ENCODE assay signal across 2 cellular contexts in the genomic region with DNA sequence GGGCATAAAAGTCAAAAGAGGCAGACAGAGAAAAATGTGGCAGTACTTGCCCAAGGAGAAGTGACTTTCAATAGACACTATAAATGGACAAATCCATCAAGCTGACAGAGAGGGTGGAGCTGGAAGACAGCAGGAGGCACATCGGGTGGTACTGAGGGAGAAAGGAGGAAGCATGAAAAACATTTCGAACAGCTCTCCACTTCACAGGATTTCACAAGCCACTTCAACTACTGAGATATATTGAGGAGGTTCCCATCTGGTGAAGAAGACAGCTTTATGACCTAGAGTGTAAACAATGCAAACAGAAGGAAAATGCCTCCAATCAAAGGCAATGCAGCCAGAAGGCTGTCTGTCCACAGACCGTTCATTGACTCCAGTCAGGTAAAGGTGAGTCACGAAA.
TF ChIP-seq lines count a peak whose summit lies in the region.

No MANE protein-coding gene starts in this region.

TF ChIP-seq in Ishikawa, 13 proteins besides CTCF, POLR2A, EP300 and RAD21 (continued from another document):
- TF ChIP-seq TEAD4 (IDR thresholded peaks at IDR 0.05), result peak; percentile 65
- TF ChIP-seq, protein P1, sequence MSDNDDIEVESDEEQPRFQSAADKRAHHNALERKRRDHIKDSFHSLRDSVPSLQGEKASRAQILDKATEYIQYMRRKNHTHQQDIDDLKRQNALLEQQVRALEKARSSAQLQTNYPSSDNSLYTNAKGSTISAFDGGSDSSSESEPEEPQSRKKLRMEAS (IDR thresholded peaks at IDR 0.05), result no peak
- TF ChIP-seq, protein P2, sequence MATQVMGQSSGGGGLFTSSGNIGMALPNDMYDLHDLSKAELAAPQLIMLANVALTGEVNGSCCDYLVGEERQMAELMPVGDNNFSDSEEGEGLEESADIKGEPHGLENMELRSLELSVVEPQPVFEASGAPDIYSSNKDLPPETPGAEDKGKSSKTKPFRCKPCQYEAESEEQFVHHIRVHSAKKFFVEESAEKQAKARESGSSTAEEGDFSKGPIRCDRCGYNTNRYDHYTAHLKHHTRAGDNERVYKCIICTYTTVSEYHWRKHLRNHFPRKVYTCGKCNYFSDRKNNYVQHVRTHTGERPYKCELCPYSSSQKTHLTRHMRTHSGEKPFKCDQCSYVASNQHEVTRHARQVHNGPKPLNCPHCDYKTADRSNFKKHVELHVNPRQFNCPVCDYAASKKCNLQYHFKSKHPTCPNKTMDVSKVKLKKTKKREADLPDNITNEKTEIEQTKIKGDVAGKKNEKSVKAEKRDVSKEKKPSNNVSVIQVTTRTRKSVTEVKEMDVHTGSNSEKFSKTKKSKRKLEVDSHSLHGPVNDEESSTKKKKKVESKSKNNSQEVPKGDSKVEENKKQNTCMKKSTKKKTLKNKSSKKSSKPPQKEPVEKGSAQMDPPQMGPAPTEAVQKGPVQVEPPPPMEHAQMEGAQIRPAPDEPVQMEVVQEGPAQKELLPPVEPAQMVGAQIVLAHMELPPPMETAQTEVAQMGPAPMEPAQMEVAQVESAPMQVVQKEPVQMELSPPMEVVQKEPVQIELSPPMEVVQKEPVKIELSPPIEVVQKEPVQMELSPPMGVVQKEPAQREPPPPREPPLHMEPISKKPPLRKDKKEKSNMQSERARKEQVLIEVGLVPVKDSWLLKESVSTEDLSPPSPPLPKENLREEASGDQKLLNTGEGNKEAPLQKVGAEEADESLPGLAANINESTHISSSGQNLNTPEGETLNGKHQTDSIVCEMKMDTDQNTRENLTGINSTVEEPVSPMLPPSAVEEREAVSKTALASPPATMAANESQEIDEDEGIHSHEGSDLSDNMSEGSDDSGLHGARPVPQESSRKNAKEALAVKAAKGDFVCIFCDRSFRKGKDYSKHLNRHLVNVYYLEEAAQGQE (IDR thresholded peaks at IDR 0.05; ENCODE audit: low read depth), result no peak

TF ChIP-seq in HepG2, 621 proteins besides CTCF, POLR2A, EP300 and RAD21 (continued from another document):
- TF ChIP-seq, protein P3, sequence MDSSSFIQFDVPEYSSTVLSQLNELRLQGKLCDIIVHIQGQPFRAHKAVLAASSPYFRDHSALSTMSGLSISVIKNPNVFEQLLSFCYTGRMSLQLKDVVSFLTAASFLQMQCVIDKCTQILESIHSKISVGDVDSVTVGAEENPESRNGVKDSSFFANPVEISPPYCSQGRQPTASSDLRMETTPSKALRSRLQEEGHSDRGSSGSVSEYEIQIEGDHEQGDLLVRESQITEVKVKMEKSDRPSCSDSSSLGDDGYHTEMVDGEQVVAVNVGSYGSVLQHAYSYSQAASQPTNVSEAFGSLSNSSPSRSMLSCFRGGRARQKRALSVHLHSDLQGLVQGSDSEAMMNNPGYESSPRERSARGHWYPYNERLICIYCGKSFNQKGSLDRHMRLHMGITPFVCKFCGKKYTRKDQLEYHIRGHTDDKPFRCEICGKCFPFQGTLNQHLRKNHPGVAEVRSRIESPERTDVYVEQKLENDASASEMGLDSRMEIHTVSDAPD (CRISPR knock-in tag; IDR thresholded peaks at IDR 0.05), result no peak
- TF ChIP-seq ZNF678 (CRISPR knock-in tag; IDR thresholded peaks at IDR 0.05), result no peak
- TF ChIP-seq ZNF768 (CRISPR knock-in tag; IDR thresholded peaks at IDR 0.05), result no peak
- TF ChIP-seq, protein P4, sequence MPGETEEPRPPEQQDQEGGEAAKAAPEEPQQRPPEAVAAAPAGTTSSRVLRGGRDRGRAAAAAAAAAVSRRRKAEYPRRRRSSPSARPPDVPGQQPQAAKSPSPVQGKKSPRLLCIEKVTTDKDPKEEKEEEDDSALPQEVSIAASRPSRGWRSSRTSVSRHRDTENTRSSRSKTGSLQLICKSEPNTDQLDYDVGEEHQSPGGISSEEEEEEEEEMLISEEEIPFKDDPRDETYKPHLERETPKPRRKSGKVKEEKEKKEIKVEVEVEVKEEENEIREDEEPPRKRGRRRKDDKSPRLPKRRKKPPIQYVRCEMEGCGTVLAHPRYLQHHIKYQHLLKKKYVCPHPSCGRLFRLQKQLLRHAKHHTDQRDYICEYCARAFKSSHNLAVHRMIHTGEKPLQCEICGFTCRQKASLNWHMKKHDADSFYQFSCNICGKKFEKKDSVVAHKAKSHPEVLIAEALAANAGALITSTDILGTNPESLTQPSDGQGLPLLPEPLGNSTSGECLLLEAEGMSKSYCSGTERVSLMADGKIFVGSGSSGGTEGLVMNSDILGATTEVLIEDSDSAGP (CRISPR knock-in tag; IDR thresholded peaks at IDR 0.05; ENCODE audit: borderline replicate concordance), result no peak
- TF ChIP-seq MZF1 (CRISPR knock-in tag; IDR thresholded peaks at IDR 0.05; ENCODE audit: borderline replicate concordance), result no peak
- TF ChIP-seq, protein P5, sequence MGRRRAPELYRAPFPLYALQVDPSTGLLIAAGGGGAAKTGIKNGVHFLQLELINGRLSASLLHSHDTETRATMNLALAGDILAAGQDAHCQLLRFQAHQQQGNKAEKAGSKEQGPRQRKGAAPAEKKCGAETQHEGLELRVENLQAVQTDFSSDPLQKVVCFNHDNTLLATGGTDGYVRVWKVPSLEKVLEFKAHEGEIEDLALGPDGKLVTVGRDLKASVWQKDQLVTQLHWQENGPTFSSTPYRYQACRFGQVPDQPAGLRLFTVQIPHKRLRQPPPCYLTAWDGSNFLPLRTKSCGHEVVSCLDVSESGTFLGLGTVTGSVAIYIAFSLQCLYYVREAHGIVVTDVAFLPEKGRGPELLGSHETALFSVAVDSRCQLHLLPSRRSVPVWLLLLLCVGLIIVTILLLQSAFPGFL (CRISPR knock-in tag; IDR thresholded peaks at IDR 0.05), result no peak
- TF ChIP-seq, protein P6, sequence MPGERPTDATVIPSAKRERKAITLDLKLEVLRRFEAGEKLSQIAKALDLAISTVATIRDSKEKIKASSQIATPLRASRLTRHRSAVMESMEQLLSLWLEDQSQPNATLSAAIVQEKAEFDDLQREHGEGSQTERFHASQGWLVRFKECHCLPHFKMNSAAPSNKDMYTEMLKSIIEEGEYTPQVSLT (CRISPR knock-in tag; IDR thresholded peaks at IDR 0.05; ENCODE audit: borderline replicate concordance, low read depth), result no peak
- TF ChIP-seq SMAD1 (CRISPR knock-in tag; IDR thresholded peaks at IDR 0.05; ENCODE audit: borderline replicate concordance, low read depth), result no peak
- TF ChIP-seq EHMT2 (IDR thresholded peaks at IDR 0.05; ENCODE audit: borderline replicate concordance, low read depth, low read length), result no peak
- TF ChIP-seq SYNCRIP (IDR thresholded peaks at IDR 0.05; ENCODE audit: insufficient read depth, low read depth, low read length), result no peak
- TF ChIP-seq SRSF9 (IDR thresholded peaks at IDR 0.05; ENCODE audit: borderline replicate concordance, insufficient read depth, low read depth, low read length, poor library complexity, severe bottlenecking), result no peak
- TF ChIP-seq ZNF484 (CRISPR knock-in tag; IDR thresholded peaks at IDR 0.05; ENCODE audit: borderline replicate concordance, low read depth), result no peak
- TF ChIP-seq, protein P7, sequence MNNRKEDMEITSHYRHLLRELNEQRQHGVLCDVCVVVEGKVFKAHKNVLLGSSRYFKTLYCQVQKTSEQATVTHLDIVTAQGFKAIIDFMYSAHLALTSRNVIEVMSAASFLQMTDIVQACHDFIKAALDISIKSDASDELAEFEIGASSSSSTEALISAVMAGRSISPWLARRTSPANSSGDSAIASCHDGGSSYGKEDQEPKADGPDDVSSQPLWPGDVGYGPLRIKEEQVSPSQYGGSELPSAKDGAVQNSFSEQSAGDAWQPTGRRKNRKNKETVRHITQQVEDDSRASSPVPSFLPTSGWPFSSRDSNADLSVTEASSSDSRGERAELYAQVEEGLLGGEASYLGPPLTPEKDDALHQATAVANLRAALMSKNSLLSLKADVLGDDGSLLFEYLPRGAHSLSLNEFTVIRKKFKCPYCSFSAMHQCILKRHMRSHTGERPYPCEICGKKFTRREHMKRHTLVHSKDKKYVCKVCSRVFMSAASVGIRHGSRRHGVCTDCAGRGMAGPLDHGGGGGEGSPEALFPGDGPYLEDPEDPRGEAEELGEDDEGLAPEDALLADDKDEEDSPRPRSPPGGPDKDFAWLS (CRISPR knock-in tag; IDR thresholded peaks at IDR 0.05; ENCODE audit: borderline replicate concordance), result no peak
- TF ChIP-seq, protein P8, sequence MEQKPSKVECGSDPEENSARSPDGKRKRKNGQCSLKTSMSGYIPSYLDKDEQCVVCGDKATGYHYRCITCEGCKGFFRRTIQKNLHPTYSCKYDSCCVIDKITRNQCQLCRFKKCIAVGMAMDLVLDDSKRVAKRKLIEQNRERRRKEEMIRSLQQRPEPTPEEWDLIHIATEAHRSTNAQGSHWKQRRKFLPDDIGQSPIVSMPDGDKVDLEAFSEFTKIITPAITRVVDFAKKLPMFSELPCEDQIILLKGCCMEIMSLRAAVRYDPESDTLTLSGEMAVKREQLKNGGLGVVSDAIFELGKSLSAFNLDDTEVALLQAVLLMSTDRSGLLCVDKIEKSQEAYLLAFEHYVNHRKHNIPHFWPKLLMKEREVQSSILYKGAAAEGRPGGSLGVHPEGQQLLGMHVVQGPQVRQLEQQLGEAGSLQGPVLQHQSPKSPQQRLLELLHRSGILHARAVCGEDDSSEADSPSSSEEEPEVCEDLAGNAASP (CRISPR knock-in tag; IDR thresholded peaks at IDR 0.05; ENCODE audit: borderline replicate concordance), result no peak
- TF ChIP-seq ZNF296 (CRISPR knock-in tag; conservative IDR thresholded peaks at IDR 0.05), result no peak
- TF ChIP-seq, protein P9, sequence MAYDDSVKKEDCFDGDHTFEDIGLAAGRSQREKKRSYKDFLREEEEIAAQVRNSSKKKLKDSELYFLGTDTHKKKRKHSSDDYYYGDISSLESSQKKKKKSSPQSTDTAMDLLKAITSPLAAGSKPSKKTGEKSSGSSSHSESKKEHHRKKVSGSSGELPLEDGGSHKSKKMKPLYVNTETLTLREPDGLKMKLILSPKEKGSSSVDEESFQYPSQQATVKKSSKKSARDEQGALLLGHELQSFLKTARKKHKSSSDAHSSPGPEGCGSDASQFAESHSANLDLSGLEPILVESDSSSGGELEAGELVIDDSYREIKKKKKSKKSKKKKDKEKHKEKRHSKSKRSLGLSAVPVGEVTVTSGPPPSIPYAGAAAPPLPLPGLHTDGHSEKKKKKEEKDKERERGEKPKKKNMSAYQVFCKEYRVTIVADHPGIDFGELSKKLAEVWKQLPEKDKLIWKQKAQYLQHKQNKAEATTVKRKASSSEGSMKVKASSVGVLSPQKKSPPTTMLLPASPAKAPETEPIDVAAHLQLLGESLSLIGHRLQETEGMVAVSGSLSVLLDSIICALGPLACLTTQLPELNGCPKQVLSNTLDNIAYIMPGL (CRISPR knock-in tag; IDR thresholded peaks at IDR 0.05; ENCODE audit: borderline replicate concordance in 1 of 2, low read depth in 1 of 2), result no peak
